Comparison of ENCODE assay signal across 8 cellular contexts in the genomic region with DNA sequence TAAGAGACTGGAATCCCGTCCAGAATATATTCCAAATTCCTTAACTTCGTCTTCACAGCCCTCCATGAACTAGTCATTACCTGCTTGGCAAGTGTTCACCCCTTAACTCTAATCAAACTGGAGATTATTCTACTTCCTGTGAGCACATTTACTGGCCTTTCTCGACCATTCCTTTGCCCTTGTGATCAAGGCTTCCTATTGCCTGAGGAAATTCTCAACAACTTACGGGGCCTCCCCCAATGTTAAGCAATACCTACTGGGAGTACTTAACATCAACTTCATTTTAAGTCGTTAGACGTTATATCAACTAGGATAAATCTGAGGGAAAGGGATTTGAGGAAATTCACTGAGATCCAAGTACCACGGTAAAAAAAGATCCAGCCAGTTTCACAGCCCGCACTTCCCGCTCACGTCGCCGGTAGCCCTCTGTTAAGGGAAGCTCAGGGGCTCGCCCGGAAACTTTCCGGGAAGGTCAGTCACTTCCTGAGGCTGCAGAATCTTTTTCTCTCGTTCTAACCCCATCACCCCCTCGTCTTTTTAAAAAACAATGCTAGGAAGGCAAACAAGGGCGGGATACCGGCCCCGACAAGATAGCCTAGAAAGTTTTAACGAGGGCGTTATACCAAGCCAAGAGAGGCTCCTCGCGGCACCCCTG. TPM values are rescaled to one million over a fixed set of nuclear protein-coding genes. Genes with fewer than 3 reads are reported as not detected.
DNase-seq lines count a peak whose midpoint lies in the region; ATAC-seq and TF ChIP-seq lines count a peak whose summit lies in the region.

No MANE protein-coding gene starts in this region.

- H3K36me3 ChIP-seq in heart right ventricle, result peaks cover 0 to 26% (median 0%) of the 10 kb centered on the region in 9 donors
- H3K36me3 ChIP-seq in PC-9 (ENCODE audit: low read depth), result peaks cover 36% of the 10 kb centered on the region
- peaks cover 44% of the 10 kb centered on the region for H3K36me3 ChIP-seq in mesodermal cell (ENCODE audit: control insufficient read depth, insufficient read depth, low read length)
- peaks cover 0 to 10% of the 10 kb centered on the region in 2 donors for H3K36me3 ChIP-seq in vagina

- no peak overlapping the region; the same call in 1 of the 2 replicates for H2AFZ ChIP-seq in PC-9

- H3K4me2 ChIP-seq in PC-9, result peak overlapping the region; percentile 93

- ATAC-seq in heart right ventricle (peak in 2 of 8 donors; percentile 3 to 5), HG02970 (IDR thresholded peaks at IDR 0.05; ENCODE audit: low FRiP score, unreplicated experiment) (no peak)

- H3K4me1 ChIP-seq in heart right ventricle (peaks cover 4 to 56% (median 43%) of the 10 kb centered on the region in 9 donors), PC-9 (replicated peaks; ENCODE audit: insufficient read depth) (peaks cover 27% of the 10 kb centered on the region), mesodermal cell (ENCODE audit: control insufficient read depth, insufficient read depth, low read length, poor library complexity, severe bottlenecking) (peaks cover 5% of the 10 kb centered on the region), vagina (peaks cover 49% of the 10 kb centered on the region)

- H4K20me1 ChIP-seq in PC-9 (ENCODE audit: insufficient read depth), result peaks cover 47% of the 10 kb centered on the region

- DNase-seq in heart right ventricle (peak in 1 of 2 donors; percentile 26), cardiac septum (ENCODE audit: low spot score) (no peak), PC-9 (peak in 1 of 2 experiments; percentile 60), coronary artery (ENCODE audit: low spot score) (peak; percentile 77), vagina (ENCODE audit: extremely low spot score in 2 of 2) (no peak), SHP77 (lab: John Stamatoyannopoulos, UW) (no peak)

- H3K4me3 ChIP-seq in heart right ventricle (peak overlapping the region; percentile 65 to 95 (median 80)), PC-9 (peak overlapping the region; percentile 78), coronary artery (peak overlapping the region; percentile 94), mesodermal cell (ENCODE audit: extremely low read depth, insufficient read depth, low read length, poor library complexity, severe bottlenecking) (peak overlapping the region; percentile 99), vagina (peak overlapping the region; percentile 63 to 99)

- H3K27ac ChIP-seq in heart right ventricle (peak overlapping the region; percentile 77 to 98 (median 94)), PC-9 (peak overlapping the region; percentile 92), coronary artery (peak overlapping the region; percentile 91 to 97), mesodermal cell (ENCODE audit: low read depth, low read length, severe bottlenecking) (peak overlapping the region; percentile 99), vagina (peak overlapping the region; percentile 92)

- CTCF ChIA-PET in PC-9 (lab: Charles Lee), result no interaction called here

- H3K9me2 ChIP-seq in PC-9 (ENCODE audit: insufficient read depth), result no peaks in the 10 kb centered on the region

- TF ChIP-seq CTCF in heart right ventricle (IDR thresholded peaks at IDR 0.05) (no peak), PC-9 (conservative IDR thresholded peaks at IDR 0.05) (no peak), coronary artery (IDR thresholded peaks at IDR 0.05) (no peak), vagina (IDR thresholded peaks at IDR 0.05) (no peak)

- POLR2A ChIA-PET in PC-9 (lab: Charles Lee; ENCODE audit: unreplicated experiment), result interaction anchor here (0.7 kb wide), 1 partner anchor 21 kb away, joined by 6 read pairs; no protein-coding TSS in a partner anchor

- BruUV-seq in PC-9 (replicated peaks; lab: Mats Ljungman, UMichigan), result no TSS peak

- H3F3A ChIP-seq in PC-9 (ENCODE audit: insufficient read depth, low read depth), result peaks cover 13% of the 10 kb centered on the region

- no peaks in the 10 kb centered on the region for H3K9me3 ChIP-seq in heart right ventricle
- no peaks in the 10 kb centered on the region for H3K9me3 ChIP-seq in PC-9 (ENCODE audit: insufficient read depth, low read depth)
- H3K9me3 ChIP-seq in mesodermal cell (ENCODE audit: control insufficient read depth, low read length), result no peaks in the 10 kb centered on the region
- no peaks in the 10 kb centered on the region for H3K9me3 ChIP-seq in vagina

- WGBS in heart right ventricle, 2 donors, result 1% methylated on average over 24 of the region's 24 CpGs
- 0 to 1% methylated on average over 20 to 22 of the region's 24 CpGs for WGBS in mesodermal cell (ENCODE audit: insufficient coverage in 2 of 2), 2 experiments

- H3K27me3 ChIP-seq in heart right ventricle (no peaks in the 10 kb centered on the region), PC-9 (ENCODE audit: insufficient read depth, low read depth) (no peaks in the 10 kb centered on the region), vagina (no peaks in the 10 kb centered on the region)

- H3K79me2 ChIP-seq in PC-9 (ENCODE audit: low read depth), result peaks cover 59% of the 10 kb centered on the region

- intact Hi-C loops in heart right ventricle (cut with DNase I), result loop anchor here in 2 of 10 donors (2.0 to 5.0 kb wide), 2 partner anchors 22 to 119 kb away; partner anchors contain the start of gene RALY (in 1 of the 2)
- intact Hi-C loops in cardiac septum (cut with DNase I), result no loop called here
- intact Hi-C loops in PC-9 (cut with micrococcal nuclease; ENCODE audit: unreplicated experiment), result loop anchor here (5.0 kb wide), 2 partner anchors 324 to 379 kb away; partner anchors contain the start of gene ZNF341
- intact Hi-C loops in vagina (cut with DNase I), result no loop called here

- TF ChIP-seq POLR2A in vagina (IDR thresholded peaks at IDR 0.05), result no peak

RNA-seq across cellular contexts. Expression of gene EIF2S2, which starts 0.9 kb away (rescaled TPM):
- total RNA-seq in heart right ventricle (10 to 100 TPM; 32.4 to 59.7 (median 41.1) TPM), cardiac septum (38.3 TPM), PC-9 (2021) (129 and 162 TPM in 2 replicates), vagina (34.6 TPM)
- 10 to 100 TPM; 22.2 to 67.7 TPM for polyA plus RNA-seq in heart right ventricle
- 160 TPM for polyA plus RNA-seq in mesodermal cell (2013, experiment 1 of 2)
- 181 TPM for polyA plus RNA-seq in mesodermal cell (2013, experiment 2 of 2)
